In genomic region chr15:48627260-48627969, GRCh38 we compare ENCODE assay signal across 11 cellular contexts. TPM values are rescaled to one million over a fixed set of nuclear protein-coding genes. Genes with fewer than 3 reads are reported as not detected.
DNase-seq lines count a peak whose midpoint lies in the region; ATAC-seq, FAIRE-seq and TF ChIP-seq lines count a peak whose summit lies in the region.
"Had no signal": no experiment of that assay in that cellular context is flagged by ENCODE, and none has a peak within 500 bp of the region (broad histone marks: within the 10 kb centered on the region; RNA-seq: fewer than 3 reads in every experiment).

No MANE protein-coding gene starts in this region.

- DNase-seq in GM23338 (ENCODE audit: low spot score) (peak; percentile 11), SW480 (ENCODE audit: low spot score) (peak; percentile 7), fibroblast of pulmonary artery (ENCODE audit: low read depth) (peak; percentile 66), sigmoid colon (no peak), NCI-H69 (lab: John Stamatoyannopoulos, UW) (no peak), RCC 7860 (ENCODE audit: low spot score) (no peak)
- DNase-seq in activated naive CD4-positive, alpha-beta T cell treated with anti-CD3 and anti-CD28 coated beads, Interleukin-2, amount 50 U/mL, for 16 hours: no peak
- no peak for DNase-seq in activated naive CD4-positive, alpha-beta T cell (lab: John Stamatoyannopoulos, UW)
- DNase-seq: DMS 273 treated with DMSO at 0.1 percent for 48 hours, NCI-H187 treated with DMSO at 0.1 percent for 48 hours had no signal

- H3K9me3 ChIP-seq in sigmoid colon: no peaks in the 10 kb centered on the region

- H3K4me1 ChIP-seq in GM23338 (ENCODE audit: insufficient read depth) (peaks cover 8% of the 10 kb centered on the region), sigmoid colon (peaks cover 0 to 15% (median 0%) of the 10 kb centered on the region in 4 donors)

- H3K36me3 Mint-ChIP-seq in GM23338 (ENCODE audit: low read depth): no peaks in the 10 kb centered on the region

- no peaks in the 10 kb centered on the region for H3K79me2 ChIP-seq in GM23338 (replicated peaks; ENCODE audit: insufficient read depth)

- 46 to 62% methylated on average over 8 of the region's 8 CpGs for WGBS in sigmoid colon, 2 donors

- no peaks in the 10 kb centered on the region for H3K9me2 ChIP-seq in GM23338 (ENCODE audit: insufficient read depth)

- no peak for TF ChIP-seq POLR2A in sigmoid colon (IDR thresholded peaks at IDR 0.05)

- H3K27ac ChIP-seq in GM23338 (ENCODE audit: low read depth) (no peak overlapping the region), sigmoid colon (peak overlapping the region in 3 of 4 donors; percentile 19 to 67 (median 35))

- no peaks in the 10 kb centered on the region for H3F3A ChIP-seq in GM23338 (replicated peaks; ENCODE audit: low read depth)

- no peak overlapping the region for H3K27ac Mint-ChIP-seq in GM23338

- H2AFZ ChIP-seq in GM23338: no peak overlapping the region

- no peaks in the 10 kb centered on the region; the same call in 1 of the 2 replicates for H4K20me1 ChIP-seq in GM23338 (replicated peaks; ENCODE audit: insufficient read depth)

- peaks cover 19% of the 10 kb centered on the region; the same call in 2 of the 3 replicates for H3K4me1 Mint-ChIP-seq in GM23338

- H3K4me2 ChIP-seq in GM23338: no peak overlapping the region

- intact Hi-C loops in sigmoid colon (cut with DNase I): no loop called here

- H3K36me3 ChIP-seq in GM23338 (ENCODE audit: insufficient read depth) (no peaks in the 10 kb centered on the region), sigmoid colon (no peaks in the 10 kb centered on the region)

- H3K27me3 ChIP-seq in GM23338 (ENCODE audit: insufficient read depth) (no peaks in the 10 kb centered on the region), sigmoid colon (no peaks in the 10 kb centered on the region)

- H3K9me3 Mint-ChIP-seq in GM23338: no peaks in the 10 kb centered on the region

- H3K4me3 ChIP-seq in GM23338 (no peak overlapping the region), fibroblast of pulmonary artery (replicated peaks; ENCODE audit: low read depth, low read length) (no peak overlapping the region), sigmoid colon (no peak overlapping the region)

- H3K27me3 Mint-ChIP-seq in GM23338 (ENCODE audit: insufficient read depth, low read depth, poor library complexity): peaks cover 1% of the 10 kb centered on the region

- H3K4me3 Mint-ChIP-seq in GM23338: no peak overlapping the region

- ATAC-seq in GM23338: no peak

- TF ChIP-seq CTCF in GM23338 (conservative IDR thresholded peaks at IDR 0.05; ENCODE audit: low read depth in 2 of 2) (no peak), fibroblast of pulmonary artery (IDR thresholded peaks at IDR 0.05; ENCODE audit: low read length, missing control alignments) (no peak), sigmoid colon (IDR thresholded peaks at IDR 0.05) (no peak)

- no peak for TF ChIP-seq EP300 in sigmoid colon (IDR thresholded peaks at IDR 0.05)

- no peak for FAIRE-seq in RCC 7860 (lab: Jason Lieb, UNC)
- FAIRE-seq: GM18507 had no signal

TF ChIP-seq in GM23338, 12 proteins besides CTCF, POLR2A, EP300 and RAD21 (continues in another document):
- TF ChIP-seq, protein P1, sequence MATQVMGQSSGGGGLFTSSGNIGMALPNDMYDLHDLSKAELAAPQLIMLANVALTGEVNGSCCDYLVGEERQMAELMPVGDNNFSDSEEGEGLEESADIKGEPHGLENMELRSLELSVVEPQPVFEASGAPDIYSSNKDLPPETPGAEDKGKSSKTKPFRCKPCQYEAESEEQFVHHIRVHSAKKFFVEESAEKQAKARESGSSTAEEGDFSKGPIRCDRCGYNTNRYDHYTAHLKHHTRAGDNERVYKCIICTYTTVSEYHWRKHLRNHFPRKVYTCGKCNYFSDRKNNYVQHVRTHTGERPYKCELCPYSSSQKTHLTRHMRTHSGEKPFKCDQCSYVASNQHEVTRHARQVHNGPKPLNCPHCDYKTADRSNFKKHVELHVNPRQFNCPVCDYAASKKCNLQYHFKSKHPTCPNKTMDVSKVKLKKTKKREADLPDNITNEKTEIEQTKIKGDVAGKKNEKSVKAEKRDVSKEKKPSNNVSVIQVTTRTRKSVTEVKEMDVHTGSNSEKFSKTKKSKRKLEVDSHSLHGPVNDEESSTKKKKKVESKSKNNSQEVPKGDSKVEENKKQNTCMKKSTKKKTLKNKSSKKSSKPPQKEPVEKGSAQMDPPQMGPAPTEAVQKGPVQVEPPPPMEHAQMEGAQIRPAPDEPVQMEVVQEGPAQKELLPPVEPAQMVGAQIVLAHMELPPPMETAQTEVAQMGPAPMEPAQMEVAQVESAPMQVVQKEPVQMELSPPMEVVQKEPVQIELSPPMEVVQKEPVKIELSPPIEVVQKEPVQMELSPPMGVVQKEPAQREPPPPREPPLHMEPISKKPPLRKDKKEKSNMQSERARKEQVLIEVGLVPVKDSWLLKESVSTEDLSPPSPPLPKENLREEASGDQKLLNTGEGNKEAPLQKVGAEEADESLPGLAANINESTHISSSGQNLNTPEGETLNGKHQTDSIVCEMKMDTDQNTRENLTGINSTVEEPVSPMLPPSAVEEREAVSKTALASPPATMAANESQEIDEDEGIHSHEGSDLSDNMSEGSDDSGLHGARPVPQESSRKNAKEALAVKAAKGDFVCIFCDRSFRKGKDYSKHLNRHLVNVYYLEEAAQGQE (IDR thresholded peaks at IDR 0.05; ENCODE audit: unreplicated experiment): no peak
- TF ChIP-seq CREB1 (CRISPR knock-in tag; IDR thresholded peaks at IDR 0.05; ENCODE audit: low read depth) (no peak), JUNB (IDR thresholded peaks at IDR 0.05; ENCODE audit: unreplicated experiment) (no peak), ETS1 (IDR thresholded peaks at IDR 0.05) (no peak), EZH2phosphoT487 (IDR thresholded peaks at IDR 0.05; ENCODE audit: unreplicated experiment) (no peak), ZNF114 (CRISPR knock-in tag; IDR thresholded peaks at IDR 0.05) (no peak), EZH2 (IDR thresholded peaks at IDR 0.05; ENCODE audit: low read depth, unreplicated experiment) (no peak), POLR2AphosphoS5 (IDR thresholded peaks at IDR 0.05; ENCODE audit: low read depth) (no peak), ZNF331 (CRISPR knock-in tag; IDR thresholded peaks at IDR 0.05; ENCODE audit: low read depth) (no peak), NANOG (IDR thresholded peaks at IDR 0.05; ENCODE audit: borderline replicate concordance) (no peak)

RNA-seq across cellular contexts. Expression of gene FBN1, which starts 18.1 kb away (rescaled TPM):
- total RNA-seq in GM23338 (2014; rRNA removed; shearing (Covaris generic)): 3.5 and 3.8 TPM in 2 replicates
- polyA plus RNA-seq in GM23338 (2016; fragmentation: Nextera tagmentation; extraction: Ambion mirVana): 1.2 and 1.9 TPM in 2 replicates
- 100 to 1,000 TPM in 1 of 4 donors, 10 to 100 TPM in 3; 57.0 to 173 (median 74.7) TPM for total RNA-seq in sigmoid colon
- 10 to 100 TPM in 1 of 3 donors, 1 to 10 TPM in 2; 1.2 to 15.0 (median 6.6) TPM for polyA plus RNA-seq in sigmoid colon

Comparison
In these comparisons a context has a peak if more than half of its experiments do, and no peak if none do; other contexts are left out.
1. DNase-seq: peak in GM23338 (single experiment), SW480 (single experiment) and fibroblast of pulmonary artery (single experiment); none in sigmoid colon (single experiment), NCI-H69 (single experiment), activated naive CD4-positive, alpha-beta T cell treated with anti-CD3 and anti-CD28 coated beads, Interleukin-2, amount 50 U/mL, for 16 hours (single experiment), RCC 7860 (single experiment) and activated naive CD4-positive, alpha-beta T cell (0 of 4).
2. RNA of gene FBN1, which starts 18.1 kb away (total RNA-seq): 57.0 to 173 TPM in sigmoid colon; 3.5 to 3.8 TPM in GM23338; every median in the first group is over 10 times any median in the second.